ENCODE assay signal across 8 cellular contexts in genomic region chr5:142143878-142144277, GRCh38. TPM values are rescaled to one million over a fixed set of nuclear protein-coding genes. Genes with fewer than 3 reads are reported as not detected.
DNase-seq lines count a peak whose midpoint lies in the region; ATAC-seq and TF ChIP-seq lines count a peak whose summit lies in the region.

No MANE protein-coding gene starts in this region.

- peaks cover 3% of the 10 kb centered on the region for H3K36me3 ChIP-seq in BJ (ENCODE audit: control insufficient read depth, insufficient read depth, low read length)

- CTCF ChIA-PET in BJ (lab: Yijun Ruan, JAX), result interaction anchor here (0.6 to 8.9 kb wide), 20 partner anchors 10 to 463 kb away, joined by 3 to 124 read pairs (median 4); partner anchors contain the start of gene GNPDA1

- TF ChIP-seq CTCF in BJ (IDR thresholded peaks at IDR 0.05; ENCODE audit: insufficient read depth, low read depth, low read length), result peak; percentile 51

- DNase-seq in BJ (ENCODE audit: low read depth), result no peak
- DNase-seq in HCEC 1CT, result peak; percentile 28
- peak; percentile 28 for DNase-seq in foreskin melanocyte
- DNase-seq in skeletal muscle cell (ENCODE audit: low read depth), result peak; percentile 9
- no peak for DNase-seq in amniotic stem cell (lab: John Stamatoyannopoulos, UW)
- DNase-seq in ecto neural progenitor cell (ENCODE audit: low spot score), result no peak

- ATAC-seq in SK-N-SH treated with all-trans-retinoic acid at 6 μM for 48 hours (peak; percentile 66; the same call in 2 of the 3 replicates), HG03025 (IDR thresholded peaks at IDR 0.05; ENCODE audit: low FRiP score, unreplicated experiment) (no peak)

- POLR2A ChIA-PET in BJ (lab: Charles Lee), result no interaction called here

- H3K4me3 ChIP-seq in BJ (ENCODE audit: low read depth, low read length), result no peak overlapping the region
- H3K4me3 ChIP-seq in skeletal muscle cell (ENCODE audit: low read depth, low read length), result no peak overlapping the region

- no peaks in the 10 kb centered on the region for H3K27me3 ChIP-seq in BJ (ENCODE audit: control insufficient read depth, insufficient read depth, low read length)

TF ChIP-seq in SK-N-SH treated with all-trans-retinoic acid at 6 μM for 48 hours, 23 proteins besides CTCF, POLR2A, EP300 and RAD21:
- TF ChIP-seq OSR1 (CRISPR knock-in tag; IDR thresholded peaks at IDR 0.05) (no peak), ZC3H10 (CRISPR knock-in tag; IDR thresholded peaks at IDR 0.05) (no peak)
TF ChIP-seq in SK-N-SH treated with all-trans-retinoic acid at 6 μM for 48 hours: peak in this region for 0.

RNA-seq across cellular contexts. Expression of gene NDFIP1, which starts 35.3 kb away (rescaled TPM):
- 11.2 and 22.4 TPM in 2 replicates for polyA plus RNA-seq in BJ (2011; rRNA removed)
- 7.3 and 9.0 TPM in 2 replicates for polyA minus RNA-seq in BJ (2011; rRNA and poly(A)+ RNA removed)

Comparison
In these comparisons a context has a peak if more than half of its experiments do, and no peak if none do; other contexts are left out.
1. DNase-seq: peak in HCEC 1CT (single experiment), foreskin melanocyte (single experiment) and skeletal muscle cell (single experiment); none in BJ (single experiment), amniotic stem cell (single experiment) and ecto neural progenitor cell (single experiment).